In the genomic region with DNA sequence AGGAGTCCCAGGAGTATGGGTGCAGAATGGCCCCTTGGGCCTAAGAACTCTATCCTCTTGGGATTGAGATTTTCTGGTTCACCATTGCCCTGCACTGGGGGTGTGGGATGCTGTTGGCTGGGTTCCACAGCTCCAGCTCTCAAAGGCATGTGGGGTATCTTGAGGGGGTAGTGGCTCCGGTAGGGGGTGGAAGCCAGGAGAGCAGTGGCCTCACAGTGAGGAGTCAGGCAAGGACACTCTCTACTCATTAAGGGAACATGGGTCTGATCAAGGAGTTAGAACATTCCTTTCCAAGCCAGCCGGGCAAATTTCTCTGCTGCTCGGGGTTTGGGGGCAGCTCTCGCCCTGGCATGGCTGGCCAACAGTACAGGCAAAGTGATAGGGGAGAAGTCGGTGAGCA, we compare ENCODE assay signal across 16 cellular contexts. TPM values are rescaled to one million over a fixed set of nuclear protein-coding genes. Genes with fewer than 3 reads are reported as not detected.
A peak's percentile ranks its signal among the peaks of the same experiment; 100 is the strongest.
DNase-seq lines count a peak whose midpoint lies in the region; ATAC-seq, FAIRE-seq and TF ChIP-seq lines count a peak whose summit lies in the region.
"Had no signal": no experiment of that assay in that cellular context is flagged by ENCODE, and none has a peak within 500 bp of the region (broad histone marks: within the 10 kb centered on the region; RNA-seq: fewer than 3 reads in every experiment).

No MANE protein-coding gene starts in this region.

- peaks cover 18% of the 10 kb centered on the region for H3K36me3 Mint-ChIP-seq in T-helper 1 cell treated with Interleukin-12 subunit alpha and Interleukin-12 subunit beta and Interleukin-4 antibody, amounts not matched to agents 30 μg/mL and 1 μg/mL, for 36 hours (ENCODE audit: low read depth)
- H3K36me3 Mint-ChIP-seq in central memory CD8-positive, alpha-beta T cell (ENCODE audit: insufficient read depth): peaks cover 20% of the 10 kb centered on the region
- peaks cover 11% of the 10 kb centered on the region for H3K36me3 Mint-ChIP-seq in neural crest cell (ENCODE audit: low read depth)

- FAIRE-seq in H54 (lab: Jason Lieb, UNC): no peak
- FAIRE-seq: D721Med, small intestine had no signal

- no peaks in the 10 kb centered on the region for H3K9me3 ChIP-seq in HUES64 (ENCODE audit: insufficient read depth, low read depth, low read length)

- peaks cover 42% of the 10 kb centered on the region for H3K4me1 Mint-ChIP-seq in T-helper 1 cell treated with Interleukin-12 subunit alpha and Interleukin-12 subunit beta and Interleukin-4 antibody, amounts not matched to agents 30 μg/mL and 1 μg/mL, for 36 hours (ENCODE audit: low read depth)
- H3K4me1 Mint-ChIP-seq in central memory CD8-positive, alpha-beta T cell: peaks cover 55% of the 10 kb centered on the region
- H3K4me1 Mint-ChIP-seq in neural crest cell: peaks cover 30% of the 10 kb centered on the region

- peak overlapping the region; percentile 81 for H3K27ac Mint-ChIP-seq in T-helper 1 cell treated with Interleukin-12 subunit alpha and Interleukin-12 subunit beta and Interleukin-4 antibody, amounts not matched to agents 30 μg/mL and 1 μg/mL, for 36 hours
- peak overlapping the region; percentile 89 for H3K27ac Mint-ChIP-seq in central memory CD8-positive, alpha-beta T cell (ENCODE audit: low read depth)
- peak overlapping the region; percentile 67 for H3K27ac Mint-ChIP-seq in neural crest cell (ENCODE audit: unreplicated experiment)

- no peak for ATAC-seq in central memory CD8-positive, alpha-beta T cell (replicated peaks; ENCODE audit: extremely low read depth, poor library complexity, severe bottlenecking)
- no peak for ATAC-seq in GM21526 (IDR thresholded peaks at IDR 0.05; ENCODE audit: low FRiP score, unreplicated experiment)
- ATAC-seq: Panc1 had no signal

- no peak for DNase-seq in T-helper 1 cell
- DNase-seq in central memory CD8-positive, alpha-beta T cell (ENCODE audit: low spot score in 2 of 2): no peak
- DNase-seq in neural crest cell (ENCODE audit: low read depth, low spot score): no peak
- no peak for DNase-seq in GM19238 (ENCODE audit: insufficient read length, low spot score)
- DNase-seq in H54 (ENCODE audit: insufficient read length, low spot score): no peak
- DNase-seq: activated CD8-positive, alpha-beta memory T cell treated with anti-CD3 and anti-CD28 coated beads, Interleukin-2, amount 50 U/mL, for 4 hours; NCI-H1092; NCI-H446; small intestine; T1000 had no signal

- H3K4me3 Mint-ChIP-seq in T-helper 1 cell treated with Interleukin-12 subunit alpha and Interleukin-12 subunit beta and Interleukin-4 antibody, amounts not matched to agents 30 μg/mL and 1 μg/mL, for 36 hours: no peak overlapping the region
- H3K4me3 Mint-ChIP-seq in central memory CD8-positive, alpha-beta T cell: no peak overlapping the region
- H3K4me3 Mint-ChIP-seq in neural crest cell: no peak overlapping the region

- H3K9me3 Mint-ChIP-seq in T-helper 1 cell treated with Interleukin-12 subunit alpha and Interleukin-12 subunit beta and Interleukin-4 antibody, amounts not matched to agents 30 μg/mL and 1 μg/mL, for 36 hours: no peaks in the 10 kb centered on the region
- H3K9me3 Mint-ChIP-seq in central memory CD8-positive, alpha-beta T cell: no peaks in the 10 kb centered on the region
- H3K9me3 Mint-ChIP-seq in neural crest cell: no peaks in the 10 kb centered on the region

- no peaks in the 10 kb centered on the region for H3K27me3 Mint-ChIP-seq in T-helper 1 cell treated with Interleukin-12 subunit alpha and Interleukin-12 subunit beta and Interleukin-4 antibody, amounts not matched to agents 30 μg/mL and 1 μg/mL, for 36 hours (ENCODE audit: low read depth)
- no peaks in the 10 kb centered on the region for H3K27me3 Mint-ChIP-seq in central memory CD8-positive, alpha-beta T cell
- H3K27me3 Mint-ChIP-seq in neural crest cell (ENCODE audit: low read depth): no peaks in the 10 kb centered on the region

- TF ChIP-seq CTCF in neural crest cell (conservative IDR thresholded peaks at IDR 0.05): no peak

- 98% methylated on average over 5 of the region's 5 CpGs for WGBS in HUES64

- no peaks in the 10 kb centered on the region for H3K27me3 ChIP-seq in HUES64 (ENCODE audit: insufficient read depth, low read length)

- peaks cover 32% of the 10 kb centered on the region for H3K4me1 ChIP-seq in HUES64 (ENCODE audit: insufficient read depth, low read length)

- 0 out of 2 replicates have a peak overlapping the region, but pooled peaks have one; percentile 13 for H3K27ac ChIP-seq in HUES64 (ENCODE audit: low read depth, low read length)
- H3K27ac ChIP-seq: 22Rv1 had no signal

- H3K4me3 ChIP-seq in HUES64 (ENCODE audit: low read length): no peak overlapping the region

- no peak for TF ChIP-seq POLR2A in H54 (IDR thresholded peaks at IDR 0.05; ENCODE audit: low read depth, low read length)

- H3K9ac ChIP-seq in HUES64 (ENCODE audit: low read depth, low read length): no peak overlapping the region; the same call in 1 of the 2 replicates

- H3K36me3 ChIP-seq in HUES64 (ENCODE audit: insufficient read depth, low read length): peaks cover 36% of the 10 kb centered on the region

RNA-seq across cellular contexts. Expression of a gene that starts 33.0 kb away (rescaled TPM):
- 140 TPM for polyA plus RNA-seq in HUES64 (2013, experiment 1 of 2)
- polyA plus RNA-seq in HUES64 (2013, experiment 2 of 2): 130 TPM
- 230 and 231 TPM in 2 replicates for total RNA-seq in neural crest cell
